26 cellular contexts compared by ENCODE assay signal in the genomic region with DNA sequence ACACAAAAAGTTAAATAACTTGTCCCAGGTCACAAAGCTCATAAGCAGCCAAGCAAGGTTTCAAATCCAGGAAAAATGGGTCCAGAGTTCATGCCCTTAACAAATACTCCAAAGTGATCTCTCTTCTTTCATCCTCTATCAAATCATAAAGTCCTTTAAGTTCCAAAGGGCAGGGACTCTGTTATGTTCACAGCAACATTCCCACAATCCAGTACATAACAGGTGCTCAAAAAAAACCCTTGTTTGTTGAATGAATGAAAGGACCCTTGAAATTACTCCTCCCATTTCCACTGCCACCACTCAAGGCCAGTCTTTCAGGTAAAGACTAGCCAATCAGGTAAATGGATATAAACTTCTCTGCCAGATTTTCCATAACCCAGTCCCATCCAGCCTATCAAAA. TPM values are rescaled to one million over a fixed set of nuclear protein-coding genes. Genes with fewer than 3 reads are reported as not detected.
A peak's percentile ranks its signal among the peaks of the same experiment; 100 is the strongest.
DNase-seq lines count a peak whose midpoint lies in the region; ATAC-seq and TF ChIP-seq lines count a peak whose summit lies in the region.
"Had no signal": no experiment of that assay in that cellular context is flagged by ENCODE, and none has a peak within 500 bp of the region (broad histone marks: within the 10 kb centered on the region; RNA-seq: fewer than 3 reads in every experiment).

No MANE protein-coding gene starts in this region.

- no peak for DNase-seq in CD8-positive, alpha-beta memory T cell
- DNase-seq in DMS53 (lab: John Stamatoyannopoulos, UW): no peak
- DNase-seq in glutamatergic neuron: no peak
- DNase-seq: activated CD4-positive, alpha-beta T cell treated with anti-CD3 and anti-CD28 coated beads for 36 hours; activated CD8-positive, alpha-beta memory T cell treated with anti-CD3 and anti-CD28 coated beads, Interleukin-2, amount 50 U/mL, for 48 hours; activated CD8-positive, alpha-beta T cell treated with anti-CD3 and anti-CD28 coated beads for 36 hours; activated naive CD4-positive, alpha-beta T cell treated with anti-CD3 and anti-CD28 coated beads, Interleukin-2, amount 50 U/mL, for 16 hours; C1 segment of cervical spinal cord; effector CD4-positive, alpha-beta T cell; H7; KG1; mesendoderm; NCI-H1417 treated with DMSO at 0.1 percent for 48 hours; NCI-H2029 treated with DMSO at 0.1 percent for 48 hours; NCI-H526; NK-92 treated with Interleukin-12 subunit alpha and Interleukin-12 subunit beta, amount 100 ng/mL, for 24 hours; Peyer's patch; SHP77; sigmoid colon; stimulated activated CD4-positive, alpha-beta T cell treated with anti-CD3 and anti-CD28 coated beads, Interleukin-4, amount 100 ng/mL, for 4 hours; transverse colon had no signal

- CTCF ChIA-PET in CD8-positive, alpha-beta memory T cell (lab: Charles Lee): interaction anchor here (1.0 kb wide), 1 partner anchor 8 kb away, joined by 3 read pairs; no protein-coding TSS in a partner anchor

- no peaks in the 10 kb centered on the region for H3F3A ChIP-seq in neural cell (ENCODE audit: insufficient read depth, low read length, poor library complexity, severe bottlenecking)

- H2AFZ ChIP-seq in KMS-11 (ENCODE audit: low read depth): no peak overlapping the region
- no peak overlapping the region for H2AFZ ChIP-seq in neural cell (ENCODE audit: low read depth, low read length)

- no peaks in the 10 kb centered on the region for H3K27me3 Mint-ChIP-seq in CD8-positive, alpha-beta memory T cell
- H3K27me3 Mint-ChIP-seq in dendritic cell treated with granulocyte-macrophage colony-stimulating factor and Interleukin-4, amounts not matched to agents 40 ng/mL and 50 ng/mL, for 4 days: no peaks in the 10 kb centered on the region
- H3K27me3 Mint-ChIP-seq in glutamatergic neuron (ENCODE audit: unreplicated experiment): peaks cover 4% of the 10 kb centered on the region
- H3K27me3 Mint-ChIP-seq: activated CD4-positive, alpha-beta T cell treated with anti-CD3 and anti-CD28 coated beads for 36 hours; activated CD8-positive, alpha-beta T cell treated with anti-CD3 and anti-CD28 coated beads for 36 hours; activated T-helper 17 cell treated with anti-CD3 and anti-CD28 coated beads, Interleukin-2, amount 50 U/mL, for 72 hours had no signal

- H3K27ac ChIP-seq in CD8-positive, alpha-beta memory T cell (ENCODE audit: low read depth, low read length): no peak overlapping the region
- H3K27ac ChIP-seq in KMS-11: no peak overlapping the region
- no peak overlapping the region for H3K27ac ChIP-seq in neural cell (ENCODE audit: low read length)
- H3K27ac ChIP-seq: Peyer's patch, sigmoid colon, transverse colon had no signal

- no peaks in the 10 kb centered on the region for H3K9me2 ChIP-seq in neural cell (ENCODE audit: insufficient read depth, low read length)

- H3K9ac ChIP-seq in KMS-11: no peak overlapping the region
- no peak overlapping the region for H3K9ac ChIP-seq in neural cell (ENCODE audit: low read length)

- H3K4me2 ChIP-seq in KMS-11 (0 out of 2 replicates have a peak overlapping the region, but pooled peaks have one; percentile 1), neural cell (ENCODE audit: low read length) (no peak overlapping the region)

- no peak overlapping the region for H3K4me3 ChIP-seq in CD8-positive, alpha-beta memory T cell (ENCODE audit: low read length)
- no peak overlapping the region for H3K4me3 ChIP-seq in KMS-11 (IDR thresholded peaks at IDR 0.05; ENCODE audit: insufficient read depth, low read depth, low read length)
- H3K4me3 ChIP-seq in neural cell (ENCODE audit: low read length): peak overlapping the region; percentile 95
- H3K4me3 ChIP-seq: Peyer's patch, sigmoid colon, transverse colon had no signal

- peaks cover 6% of the 10 kb centered on the region; the same call in 1 of the 2 replicates for H4K20me1 ChIP-seq in KMS-11 (ENCODE audit: insufficient read depth)
- no peaks in the 10 kb centered on the region for H4K20me1 ChIP-seq in neural cell (ENCODE audit: insufficient read depth)

- no peak for TF ChIP-seq RAD21 in neural cell (conservative IDR thresholded peaks at IDR 0.05)

- no peak for TF ChIP-seq EP300 in neural cell (conservative IDR thresholded peaks at IDR 0.05; ENCODE audit: poor library complexity, severe bottlenecking)

- no peaks in the 10 kb centered on the region for H3K36me3 ChIP-seq in CD8-positive, alpha-beta memory T cell (ENCODE audit: insufficient read depth, low read length)
- no peaks in the 10 kb centered on the region for H3K36me3 ChIP-seq in KMS-11 (ENCODE audit: insufficient read depth)
- no peaks in the 10 kb centered on the region for H3K36me3 ChIP-seq in neural cell (ENCODE audit: insufficient read depth, low read length)
- H3K36me3 ChIP-seq: transverse colon had no signal

- peak overlapping the region in 4 of 7 donors; percentile 2 to 91 (median 5) for H3K4me3 Mint-ChIP-seq in CD8-positive, alpha-beta memory T cell
- peak overlapping the region; percentile 99 for H3K4me3 Mint-ChIP-seq in dendritic cell treated with granulocyte-macrophage colony-stimulating factor and Interleukin-4, amounts not matched to agents 40 ng/mL and 50 ng/mL, for 4 days
- no peak overlapping the region for H3K4me3 Mint-ChIP-seq in glutamatergic neuron (ENCODE audit: unreplicated experiment)
- H3K4me3 Mint-ChIP-seq: activated CD4-positive, alpha-beta T cell treated with anti-CD3 and anti-CD28 coated beads for 36 hours; activated CD8-positive, alpha-beta T cell treated with anti-CD3 and anti-CD28 coated beads for 36 hours; activated T-helper 17 cell treated with anti-CD3 and anti-CD28 coated beads, Interleukin-2, amount 50 U/mL, for 72 hours had no signal

- POLR2A ChIA-PET in CD8-positive, alpha-beta memory T cell (lab: Charles Lee): no interaction called here

- peak overlapping the region in 2 of 8 donors; percentile 7 to 86 for H3K27ac Mint-ChIP-seq in CD8-positive, alpha-beta memory T cell
- H3K27ac Mint-ChIP-seq in dendritic cell treated with granulocyte-macrophage colony-stimulating factor and Interleukin-4, amounts not matched to agents 40 ng/mL and 50 ng/mL, for 4 days: peak overlapping the region; percentile 86
- no peak overlapping the region for H3K27ac Mint-ChIP-seq in glutamatergic neuron (ENCODE audit: unreplicated experiment)
- H3K27ac Mint-ChIP-seq: activated CD4-positive, alpha-beta T cell treated with anti-CD3 and anti-CD28 coated beads for 36 hours; activated CD8-positive, alpha-beta T cell treated with anti-CD3 and anti-CD28 coated beads for 36 hours; activated T-helper 17 cell treated with anti-CD3 and anti-CD28 coated beads, Interleukin-2, amount 50 U/mL, for 72 hours had no signal

- peaks cover 0 to 21% (median 0%) of the 10 kb centered on the region in 3 donors for H3K36me3 Mint-ChIP-seq in CD8-positive, alpha-beta memory T cell
- H3K36me3 Mint-ChIP-seq in dendritic cell treated with granulocyte-macrophage colony-stimulating factor and Interleukin-4, amounts not matched to agents 40 ng/mL and 50 ng/mL, for 4 days (ENCODE audit: low read depth): peaks cover 77% of the 10 kb centered on the region
- no peaks in the 10 kb centered on the region for H3K36me3 Mint-ChIP-seq in glutamatergic neuron (ENCODE audit: unreplicated experiment)

- ATAC-seq in GM21367 (IDR thresholded peaks at IDR 0.05; ENCODE audit: unreplicated experiment): no peak
- ATAC-seq: activated CD4-positive, alpha-beta T cell treated with anti-CD3 and anti-CD28 coated beads for 36 hours; activated CD8-positive, alpha-beta T cell treated with anti-CD3 and anti-CD28 coated beads for 36 hours; activated T-helper 17 cell treated with anti-CD3 and anti-CD28 coated beads, Interleukin-2, amount 50 U/mL, for 72 hours had no signal

- H3K4me1 Mint-ChIP-seq in CD8-positive, alpha-beta memory T cell: peaks cover 28 to 45% (median 38%) of the 10 kb centered on the region in 3 donors
- peaks cover 62% of the 10 kb centered on the region for H3K4me1 Mint-ChIP-seq in dendritic cell treated with granulocyte-macrophage colony-stimulating factor and Interleukin-4, amounts not matched to agents 40 ng/mL and 50 ng/mL, for 4 days (ENCODE audit: low read depth)
- H3K4me1 Mint-ChIP-seq in glutamatergic neuron (ENCODE audit: low read depth, unreplicated experiment): peaks cover 9% of the 10 kb centered on the region

- H3K27me3 ChIP-seq in CD8-positive, alpha-beta memory T cell (ENCODE audit: insufficient read depth, low read length, poor library complexity, severe bottlenecking): no peaks in the 10 kb centered on the region
- H3K27me3 ChIP-seq in KMS-11 (ENCODE audit: insufficient read depth, low read depth) (no peaks in the 10 kb centered on the region), neural cell (ENCODE audit: insufficient read depth, low read depth, low read length) (no peaks in the 10 kb centered on the region)
- H3K27me3 ChIP-seq: Peyer's patch, sigmoid colon, transverse colon had no signal

- no peaks in the 10 kb centered on the region for H3K9me3 ChIP-seq in CD8-positive, alpha-beta memory T cell (ENCODE audit: low read length)
- no peaks in the 10 kb centered on the region for H3K9me3 ChIP-seq in neural cell (ENCODE audit: low read length)
- H3K9me3 ChIP-seq: Peyer's patch, sigmoid colon, transverse colon had no signal

- intact Hi-C loops in dendritic cell treated with granulocyte-macrophage colony-stimulating factor and Interleukin-4, amounts not matched to agents 40 ng/mL and 50 ng/mL, for 4 days (cut with micrococcal nuclease): loop anchor here (5.0 to 10.0 kb wide), 4 partner anchors 34 to 138 kb away; partner anchors contain the start of genes AXDND1 and SOAT1

- H3K79me2 ChIP-seq in KMS-11 (ENCODE audit: insufficient read depth, low read depth) (peaks cover 63% of the 10 kb centered on the region), neural cell (replicated peaks; ENCODE audit: insufficient read depth, low read length) (peaks cover 49% of the 10 kb centered on the region)

- no peak for TF ChIP-seq CTCF in KMS-11 (conservative IDR thresholded peaks at IDR 0.05; ENCODE audit: low read depth, low read length)
- no peak for TF ChIP-seq CTCF in neural cell (IDR thresholded peaks at IDR 0.05; ENCODE audit: poor library complexity, severe bottlenecking)
- no peak for TF ChIP-seq CTCF in glutamatergic neuron (IDR thresholded peaks at IDR 0.05; ENCODE audit: partially characterized antibody, unreplicated experiment)

- H3K9me3 Mint-ChIP-seq in CD8-positive, alpha-beta memory T cell: no peaks in the 10 kb centered on the region
- no peaks in the 10 kb centered on the region for H3K9me3 Mint-ChIP-seq in dendritic cell treated with granulocyte-macrophage colony-stimulating factor and Interleukin-4, amounts not matched to agents 40 ng/mL and 50 ng/mL, for 4 days
- no peaks in the 10 kb centered on the region for H3K9me3 Mint-ChIP-seq in glutamatergic neuron (ENCODE audit: unreplicated experiment)
- H3K9me3 Mint-ChIP-seq: activated CD8-positive, alpha-beta T cell treated with anti-CD3 and anti-CD28 coated beads for 36 hours; activated T-helper 17 cell treated with anti-CD3 and anti-CD28 coated beads, Interleukin-2, amount 50 U/mL, for 72 hours had no signal

- H3K4me1 ChIP-seq in CD8-positive, alpha-beta memory T cell (ENCODE audit: insufficient read depth, low read length): peaks cover 8% of the 10 kb centered on the region
- peaks cover 39% of the 10 kb centered on the region for H3K4me1 ChIP-seq in KMS-11 (ENCODE audit: low read depth, poor library complexity, severe bottlenecking)

RNA-seq across cellular contexts. Expression of gene ABL2, which starts 2.7 kb away (rescaled TPM):
- total RNA-seq in CD8-positive, alpha-beta memory T cell: 1 to 10 TPM; 6.7 to 7.2 TPM
- polyA plus RNA-seq in CD8-positive, alpha-beta memory T cell: 1.4 TPM
- 9.8 and 10.4 TPM in 2 replicates for polyA plus RNA-seq in neural cell
- polyA minus RNA-seq in neural cell: 40.9 and 46.8 TPM in 2 replicates
- total RNA-seq in glutamatergic neuron (ENCODE audit: unreplicated experiment): 24.7 TPM
